Comparison of ENCODE assay signal across 11 cellular contexts in the genomic region with DNA sequence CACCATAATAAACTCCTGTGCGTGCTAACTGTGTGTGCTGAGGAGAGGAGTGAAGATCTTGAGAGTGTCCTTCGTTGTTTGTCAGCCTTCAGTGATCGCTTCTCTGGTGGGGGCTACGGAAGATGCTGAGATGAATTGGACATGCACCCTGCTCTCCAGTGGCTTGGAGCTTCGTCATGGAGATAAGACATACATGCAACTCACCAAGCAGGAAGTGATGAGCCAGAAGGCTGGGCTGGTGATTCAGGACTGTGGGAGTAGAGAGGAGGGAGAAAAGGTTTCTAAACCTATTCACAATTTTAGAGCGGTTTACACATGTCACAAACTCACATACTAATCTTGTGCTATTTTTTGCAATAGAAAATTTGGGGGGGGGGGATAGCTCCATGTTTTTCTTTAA.
DNase-seq lines count a peak whose midpoint lies in the region; ATAC-seq and TF ChIP-seq lines count a peak whose summit lies in the region.
"Had no signal": no experiment of that assay in that cellular context is flagged by ENCODE, and none has a peak within 500 bp of the region (broad histone marks: within the 10 kb centered on the region; RNA-seq: fewer than 3 reads in every experiment).

No MANE protein-coding gene starts in this region.

- POLR2A ChIA-PET in RWPE1 (lab: Yijun Ruan, JAX; ENCODE audit: low non-redundant PET), result no interaction called here

- no peak overlapping the region for H3K27ac ChIP-seq in RWPE1
- H3K27ac ChIP-seq: Peyer's patch, upper lobe of left lung had no signal

- CTCF ChIA-PET in RWPE1 (lab: Yijun Ruan, JAX), result interaction anchor here (0.6 kb wide), 2 partner anchors 470 to 1125 kb away, joined by 3 to 4 read pairs; no protein-coding TSS in a partner anchor

- peak; percentile 39 to 41 for DNase-seq in activated CD4-positive, alpha-beta T cell treated with anti-CD3 and anti-CD28 coated beads for 4 hours
- no peak for DNase-seq in activated CD4-positive, alpha-beta T cell treated with anti-CD3 and anti-CD28 coated beads, Interleukin-2, amount 50 U/mL, for 1 hour
- DNase-seq in RWPE1 (ENCODE audit: low spot score), result peak; percentile 37
- DNase-seq in epithelial cell of esophagus (ENCODE audit: low read depth), result peak; percentile 84
- peak; percentile 52 to 58 for DNase-seq in stimulated activated CD8-positive, alpha-beta memory T cell treated with anti-CD3 and anti-CD28 coated beads, Interleukin-15, amount 100 ng/mL, for 48 hours (ENCODE audit: low read depth in 2 of 2)
- no peak for DNase-seq in glomerular visceral epithelial cell (ENCODE audit: extremely low spot score)
- DNase-seq in NCI-H2081 treated with DMSO at 0.1 percent for 48 hours (lab: John Stamatoyannopoulos, UW), result no peak
- DNase-seq: CD8-positive, alpha-beta memory T cell; Peyer's patch; upper lobe of left lung had no signal

- TF ChIP-seq CTCF in RWPE1 (conservative IDR thresholded peaks at IDR 0.05; ENCODE audit: low read depth) (no peak), epithelial cell of esophagus (IDR thresholded peaks at IDR 0.05; ENCODE audit: insufficient read depth, low read depth, low read length, missing control alignments) (no peak)

- no peak for ATAC-seq in GM21737 (IDR thresholded peaks at IDR 0.05; ENCODE audit: unreplicated experiment)

- H3K4me3 ChIP-seq in epithelial cell of esophagus (ENCODE audit: low read length), result no peak overlapping the region
- H3K4me3 ChIP-seq: Peyer's patch, upper lobe of left lung had no signal

Comparison
In these comparisons a context has a peak if more than half of its experiments do, and no peak if none do; other contexts are left out.
1. DNase-seq: peak in activated CD4-positive, alpha-beta T cell treated with anti-CD3 and anti-CD28 coated beads for 4 hours (2 of 2), RWPE1 (single experiment), epithelial cell of esophagus (single experiment) and stimulated activated CD8-positive, alpha-beta memory T cell treated with anti-CD3 and anti-CD28 coated beads, Interleukin-15, amount 100 ng/mL, for 48 hours (2 of 2); none in activated CD4-positive, alpha-beta T cell treated with anti-CD3 and anti-CD28 coated beads, Interleukin-2, amount 50 U/mL, for 1 hour (single experiment), glomerular visceral epithelial cell (single experiment) and NCI-H2081 treated with DMSO at 0.1 percent for 48 hours (single experiment).